ENCODE assay signal across 13 cellular contexts in genomic region chr18:10391506-10391905, GRCh38.
DNase-seq lines count a peak whose midpoint lies in the region; ATAC-seq and TF ChIP-seq lines count a peak whose summit lies in the region.
"Had no signal": no experiment of that assay in that cellular context is flagged by ENCODE, and none has a peak within 500 bp of the region (broad histone marks: within the 10 kb centered on the region; RNA-seq: fewer than 3 reads in every experiment).

No MANE protein-coding gene starts in this region.

- intact Hi-C loops in Right ventricle myocardium inferior (cut with DNase I) (no loop called here), lower lobe of right lung (cut with DNase I) (no loop called here)

- DNase-seq in Right ventricle myocardium inferior (ENCODE audit: missing footprints) (no peak), ureter (ENCODE audit: low spot score) (no peak), lower lobe of right lung (no peak)
- DNase-seq: activated CD4-positive, alpha-beta T cell treated with anti-CD3 and anti-CD28 coated beads, Interleukin-2, amount 50 U/mL, for 1 hour; DMS79; NCI-H82; SK-N-SH; stimulated activated CD4-positive, alpha-beta T cell treated with anti-CD3 and anti-CD28 coated beads, Interleukin-4, amount 100 ng/mL, for 24 hours had no signal

- TF ChIP-seq CTCF in lower lobe of right lung (IDR thresholded peaks at IDR 0.05): no peak

- no peaks in the 10 kb centered on the region for H3K27me3 ChIP-seq in lower lobe of right lung (ENCODE audit: low read depth)

- H3K4me3 ChIP-seq in GM08714 (ENCODE audit: low read length) (peak overlapping the region; percentile 26; the same call in 1 of the 2 replicates), lower lobe of right lung (no peak overlapping the region)

- H3K36me3 ChIP-seq in lower lobe of right lung: no peaks in the 10 kb centered on the region

- no peaks in the 10 kb centered on the region for H3K9me3 ChIP-seq in lower lobe of right lung
- H3K9me3 ChIP-seq: SK-N-SH had no signal

- no peak overlapping the region for H3K27ac ChIP-seq in lower lobe of right lung

- ATAC-seq in GM19035 (IDR thresholded peaks at IDR 0.05; ENCODE audit: unreplicated experiment) (peak; percentile 78), HG02623 (IDR thresholded peaks at IDR 0.05; ENCODE audit: unreplicated experiment) (peak; percentile 57), HG03432 (IDR thresholded peaks at IDR 0.05; ENCODE audit: unreplicated experiment) (peak; percentile 90), Right ventricle myocardium inferior (no peak), HG03521 (IDR thresholded peaks at IDR 0.05; ENCODE audit: unreplicated experiment) (no peak), lower lobe of right lung (no peak)

- H3K4me1 ChIP-seq in lower lobe of right lung: no peaks in the 10 kb centered on the region

Comparison
In these comparisons a context has a peak if more than half of its experiments do, and no peak if none do; other contexts are left out.
1. ATAC-seq: peak in GM19035 (single experiment), HG02623 (single experiment) and HG03432 (single experiment); none in Right ventricle myocardium inferior (single experiment), HG03521 (single experiment) and lower lobe of right lung (0 of 2).